ENCODE assay signal across 8 cellular contexts in genomic region chr18:24176727-24177416, GRCh38. TPM values are rescaled to one million over a fixed set of nuclear protein-coding genes. Genes with fewer than 3 reads are reported as not detected.
DNase-seq lines count a peak whose midpoint lies in the region; ATAC-seq and TF ChIP-seq lines count a peak whose summit lies in the region.

No MANE protein-coding gene starts in this region.

- H3K9me3 ChIP-seq in A673 (ENCODE audit: low read depth, low read length, poor library complexity, severe bottlenecking) (no peaks in the 10 kb centered on the region), transverse colon (no peaks in the 10 kb centered on the region)

- no TSS peak for BruUV-seq in A673 (replicated peaks; lab: Mats Ljungman, UMichigan)

- intact Hi-C loops in A673 (cut with micrococcal nuclease; ENCODE audit: unreplicated experiment) = loop anchor here (2.0 kb wide), 1 partner anchor 312 kb away; no protein-coding TSS in a partner anchor
- intact Hi-C loops in activated CD4-positive, alpha-beta T cell treated with anti-CD3 and anti-CD28 coated beads for 36 hours (cut with DNase I, micrococcal nuclease) = loop anchor here (1.0 to 5.0 kb wide), 3 partner anchors 185 to 312 kb away; no protein-coding TSS in a partner anchor
- intact Hi-C loops in transverse colon (cut with DNase I; ENCODE audit: low total_unique reads) = loop anchor here (10.0 kb wide), 1 partner anchor 98 kb away; no protein-coding TSS in a partner anchor

- no peaks in the 10 kb centered on the region for H3K27me3 Mint-ChIP-seq in activated CD4-positive, alpha-beta T cell treated with anti-CD3 and anti-CD28 coated beads for 36 hours
- H3K27me3 Mint-ChIP-seq in nephron (ENCODE audit: low read depth) = no peaks in the 10 kb centered on the region

- no peaks in the 10 kb centered on the region for H3K36me3 ChIP-seq in A673 (ENCODE audit: insufficient read depth, low read length, poor library complexity, severe bottlenecking)
- peaks cover 0 to 4% (median 3%) of the 10 kb centered on the region in 4 donors for H3K36me3 ChIP-seq in transverse colon

- H3K9me3 Mint-ChIP-seq in activated CD4-positive, alpha-beta T cell treated with anti-CD3 and anti-CD28 coated beads for 36 hours (ENCODE audit: low read depth) = no peaks in the 10 kb centered on the region
- H3K9me3 Mint-ChIP-seq in nephron = no peaks in the 10 kb centered on the region

- TF ChIP-seq POLR2A in transverse colon (IDR thresholded peaks at IDR 0.05) = no peak

- 52 to 65% methylated on average over 5 to 7 of the region's 7 CpGs for WGBS in transverse colon (ENCODE audit: low coverage in 1 of 2), 2 donors

- CTCF ChIA-PET in A673 (lab: Charles Lee) = interaction anchor here (0.5 to 1.8 kb wide), 10 partner anchors 8 to 312 kb away, joined by 3 to 18 read pairs (median 5); partner anchors contain the start of gene CABYR
- CTCF ChIA-PET in activated CD4-positive, alpha-beta T cell treated with anti-CD3 and anti-CD28 coated beads for 36 hours (lab: Charles Lee) = interaction anchor here (0.6 to 6.0 kb wide), 20 partner anchors 12 to 550 kb away, joined by 3 to 76 read pairs (median 3); partner anchors contain the start of genes CABYR and HRH4

- in situ Hi-C loops in transverse colon (cut with MboI; ENCODE audit: low pct_ligation_motif_present in 1 of 4, low pct_unique_long_range_greater_than_20kb in 1 of 4, low sequenced_read_pairs in 3 of 4) = loop anchor here in 2 of 4 donors (25.0 kb wide), 1 partner anchor 310 kb away; no protein-coding TSS in a partner anchor

- H3K4me3 Mint-ChIP-seq in activated CD4-positive, alpha-beta T cell treated with anti-CD3 and anti-CD28 coated beads for 36 hours = no peak overlapping the region
- no peak overlapping the region for H3K4me3 Mint-ChIP-seq in nephron

- H3K4me1 ChIP-seq in A673 (ENCODE audit: insufficient read depth, low read length, poor library complexity, severe bottlenecking) = no peaks in the 10 kb centered on the region
- peaks cover 0 to 9% (median 0%) of the 10 kb centered on the region in 4 donors for H3K4me1 ChIP-seq in transverse colon

- H3K27ac ChIP-seq in A673 (ENCODE audit: low read depth, low read length, poor library complexity, severe bottlenecking) = no peak overlapping the region
- no peak overlapping the region for H3K27ac ChIP-seq in transverse colon

- TF ChIP-seq CTCF in A673 (conservative IDR thresholded peaks at IDR 0.05; ENCODE audit: low read depth, low read length) = peak; percentile 88
- peak; percentile 87 for TF ChIP-seq CTCF in GM12874 (IDR thresholded peaks at IDR 0.05; ENCODE audit: insufficient read depth, low read depth, low read length)
- peak; percentile 45 to 61 (median 46) for TF ChIP-seq CTCF in nephron (IDR thresholded peaks at IDR 0.05; ENCODE audit: unreplicated experiment in 3 of 3)
- peak; percentile 62 to 75 (median 70) for TF ChIP-seq CTCF in transverse colon (IDR thresholded peaks at IDR 0.05)

- H3K4me1 Mint-ChIP-seq in activated CD4-positive, alpha-beta T cell treated with anti-CD3 and anti-CD28 coated beads for 36 hours = peaks cover 6% of the 10 kb centered on the region
- H3K4me1 Mint-ChIP-seq in nephron = no peaks in the 10 kb centered on the region

- POLR2A ChIA-PET in A673 (lab: Charles Lee; ENCODE audit: low non-redundant PET) = no interaction called here
- POLR2A ChIA-PET in activated CD4-positive, alpha-beta T cell treated with anti-CD3 and anti-CD28 coated beads for 36 hours (lab: Charles Lee) = no interaction called here

- TF ChIP-seq EP300 in transverse colon (IDR thresholded peaks at IDR 0.05; ENCODE audit: low read depth) = no peak

- DNase-seq in A673 (ENCODE audit: low spot score) = peak; percentile 74
- peak; percentile 35 for DNase-seq in NCI-H1048 (lab: John Stamatoyannopoulos, UW)
- DNase-seq in activated CD4-positive, alpha-beta T cell treated with anti-CD3 and anti-CD28 coated beads for 36 hours = peak; percentile 75
- DNase-seq in transverse colon = peak; percentile 71

- ATAC-seq in HG02623 (IDR thresholded peaks at IDR 0.05; ENCODE audit: unreplicated experiment) (peak; percentile 74), esophagus mucosa (peak; percentile 43)
- ATAC-seq in activated CD4-positive, alpha-beta T cell treated with anti-CD3 and anti-CD28 coated beads for 36 hours = no peak

- no peak overlapping the region for H3K27ac Mint-ChIP-seq in activated CD4-positive, alpha-beta T cell treated with anti-CD3 and anti-CD28 coated beads for 36 hours
- no peak overlapping the region for H3K27ac Mint-ChIP-seq in nephron

- H3K27me3 ChIP-seq in A673 (replicated peaks; ENCODE audit: insufficient read depth, low read depth, low read length, poor library complexity) = no peaks in the 10 kb centered on the region
- no peaks in the 10 kb centered on the region for H3K27me3 ChIP-seq in transverse colon

- no peak overlapping the region for H3K4me3 ChIP-seq in A673 (ENCODE audit: low read depth, low read length, poor library complexity, severe bottlenecking)
- H3K4me3 ChIP-seq in transverse colon = no peak overlapping the region

- no peaks in the 10 kb centered on the region for H3K36me3 Mint-ChIP-seq in activated CD4-positive, alpha-beta T cell treated with anti-CD3 and anti-CD28 coated beads for 36 hours (ENCODE audit: low read depth)
- peaks cover 29% of the 10 kb centered on the region for H3K36me3 Mint-ChIP-seq in nephron (ENCODE audit: low read depth)

RNA-seq across cellular contexts. Expression of gene CABYR, which starts 38.0 kb away (rescaled TPM):
- total RNA-seq in A673 (2021) (7.9 and 11.5 TPM in 2 replicates), esophagus mucosa (1.4 TPM), transverse colon (1 to 10 TPM in 2 of 4 donors, not detected in 2; 1.1 to 1.5 TPM)
- total RNA-seq in activated CD4-positive, alpha-beta T cell treated with anti-CD3 and anti-CD28 coated beads for 36 hours = under 1 TPM; 0.46 to 0.83 TPM
